ENCODE assay signal across 24 cellular contexts in genomic region chr17:60157487-60158040, GRCh38. TPM values are rescaled to one million over a fixed set of nuclear protein-coding genes. Genes with fewer than 3 reads are reported as not detected.
"Had no signal": no experiment of that assay in that cellular context is flagged by ENCODE, and none has a peak within 500 bp of the region (broad histone marks: within the 10 kb centered on the region; RNA-seq: fewer than 3 reads in every experiment).

No MANE protein-coding gene starts in this region.

- H3K27me3 ChIP-seq: pancreas, uterus had no signal

- H3K36me3 Mint-ChIP-seq: activated naive CD4-positive, alpha-beta T cell treated with anti-CD3 and anti-CD28 coated beads, Interleukin-2, amount 10 ng/mL, durations not matched to agents 7 days and 5 days; brain; memory B cell had no signal

- H3K27ac ChIP-seq: foreskin keratinocyte, pancreas, tibial nerve, uterus had no signal

- H3K4me3 Mint-ChIP-seq: activated B cell treated with CpG ODN at 0.5 μM for 24 hours; activated naive CD4-positive, alpha-beta T cell treated with anti-CD3 and anti-CD28 coated beads, Interleukin-2, amount 10 ng/mL, durations not matched to agents 7 days and 5 days; brain; dendritic cell treated with granulocyte-macrophage colony-stimulating factor and Interleukin-4, amounts not matched to agents 40 ng/mL and 50 ng/mL, for 4 days; memory B cell; nephron; stimulated activated naive CD8-positive, alpha-beta T cell treated with anti-CD3 and anti-CD28 coated beads, Interleukin-15, amount 100 ng/mL, for 72 hours had no signal

- DNase-seq: activated B cell treated with CpG ODN at 0.5 μM for 24 hours; activated CD4-positive, alpha-beta T cell treated with anti-CD3 and anti-CD28 coated beads for 4 hours; activated CD4-positive, alpha-beta T cell treated with anti-CD3 and anti-CD28 coated beads, Interleukin-2, amount 50 U/mL, for 48 hours; activated naive CD4-positive, alpha-beta T cell treated with anti-CD3 and anti-CD28 coated beads, Interleukin-2, amount 10 ng/mL, durations not matched to agents 7 days and 5 days; activated T-cell treated with anti-CD3 and anti-CD28 coated beads, Interleukin-2, amount 50 U/mL, for 48 hours; effector CD4-positive, alpha-beta T cell; foreskin keratinocyte; hippocampal formation; left ventricle myocardium superior; right cardiac atrium; stimulated activated CD4-positive, alpha-beta T cell treated with anti-CD3 and anti-CD28 coated beads, Interleukin-12 subunit alpha, Interleukin-12 subunit beta, amount 100 ng/mL, for 4 hours; stimulated activated naive CD8-positive, alpha-beta T cell treated with anti-CD3 and anti-CD28 coated beads, Interleukin-15, amount 100 ng/mL, for 72 hours; T-helper 9 cell; uterus had no signal

- H3K9me3 Mint-ChIP-seq: activated B cell treated with CpG ODN at 0.5 μM for 24 hours; activated naive CD4-positive, alpha-beta T cell treated with anti-CD3 and anti-CD28 coated beads, Interleukin-2, amount 10 ng/mL, durations not matched to agents 7 days and 5 days; dendritic cell treated with granulocyte-macrophage colony-stimulating factor and Interleukin-4, amounts not matched to agents 40 ng/mL and 50 ng/mL, for 4 days; memory B cell; nephron; stimulated activated naive CD8-positive, alpha-beta T cell treated with anti-CD3 and anti-CD28 coated beads, Interleukin-15, amount 100 ng/mL, for 72 hours had no signal

- H3K27ac Mint-ChIP-seq: activated B cell treated with CpG ODN at 0.5 μM for 24 hours; activated naive CD4-positive, alpha-beta T cell treated with anti-CD3 and anti-CD28 coated beads, Interleukin-2, amount 10 ng/mL, durations not matched to agents 7 days and 5 days; brain; dendritic cell treated with granulocyte-macrophage colony-stimulating factor and Interleukin-4, amounts not matched to agents 40 ng/mL and 50 ng/mL, for 4 days; memory B cell; stimulated activated naive CD8-positive, alpha-beta T cell treated with anti-CD3 and anti-CD28 coated beads, Interleukin-15, amount 100 ng/mL, for 72 hours had no signal

- H3K4me1 Mint-ChIP-seq: stimulated activated naive CD8-positive, alpha-beta T cell treated with anti-CD3 and anti-CD28 coated beads, Interleukin-15, amount 100 ng/mL, for 72 hours had no signal

- H3K4me1 ChIP-seq: foreskin keratinocyte had no signal

- H3K9me3 ChIP-seq: pancreas, tibial nerve, uterus had no signal

RNA-seq across cellular contexts. Expression of gene CA4, which starts 7.8 kb away (rescaled TPM):
- total RNA-seq: activated B cell treated with CpG ODN at 0.5 μM for 24 hours; activated CD8-positive, alpha-beta memory T cell treated with anti-CD3 and anti-CD28 coated beads for 36 hours; foreskin keratinocyte; mononuclear cell; myocyte; T-helper 1 cell treated with Interleukin-12 subunit alpha and Interleukin-12 subunit beta and Interleukin-4 antibody, amounts not matched to agents 30 ng/mL and 1 ng/mL, for 36 hours had no signal
